ENCODE assay signal across 1 cellular context in genomic region chr1:173914366-173914871, GRCh38.
TF ChIP-seq lines count a peak whose summit lies in the region.

No MANE protein-coding gene starts in this region.

TF ChIP-seq in SK-N-SH treated with all-trans-retinoic acid at 6 μM for 48 hours, 23 proteins besides CTCF, POLR2A, EP300 and RAD21 (continued from another document):
- TF ChIP-seq POU6F1 (CRISPR knock-in tag; IDR thresholded peaks at IDR 0.05; ENCODE audit: borderline replicate concordance, low read depth): no peak
- TF ChIP-seq ESRRG (CRISPR knock-in tag; IDR thresholded peaks at IDR 0.05): no peak
- no peak for TF ChIP-seq CREB5 (CRISPR knock-in tag; IDR thresholded peaks at IDR 0.05; ENCODE audit: low read depth)
- TF ChIP-seq ZNF565 (CRISPR knock-in tag; conservative IDR thresholded peaks at IDR 0.05; ENCODE audit: low read depth): no peak
- no peak for TF ChIP-seq RARB (CRISPR knock-in tag; IDR thresholded peaks at IDR 0.05)
- no peak for TF ChIP-seq PPARA (CRISPR knock-in tag; IDR thresholded peaks at IDR 0.05; ENCODE audit: borderline replicate concordance)
